ENCODE assay signal across 22 cellular contexts in genomic region chr6:84639396-84639795, GRCh38.
DNase-seq lines count a peak whose midpoint lies in the region; ATAC-seq and TF ChIP-seq lines count a peak whose summit lies in the region.
"Had no signal": no experiment of that assay in that cellular context is flagged by ENCODE, and none has a peak within 500 bp of the region (broad histone marks: within the 10 kb centered on the region; RNA-seq: fewer than 3 reads in every experiment).

No MANE protein-coding gene starts in this region.

- no peaks in the 10 kb centered on the region for H3K9me3 ChIP-seq in breast epithelium
- H3K9me3 ChIP-seq: MG63 had no signal

- BruUV-seq in MCF 10A (replicated peaks; lab: Mats Ljungman, UMichigan): no TSS peak

- H3K4me1 ChIP-seq in breast epithelium: no peaks in the 10 kb centered on the region

- H3K36me3 ChIP-seq in breast epithelium: no peaks in the 10 kb centered on the region
- H3K36me3 ChIP-seq: MG63 had no signal

- H3K9me3 Mint-ChIP-seq in MCF 10A (ENCODE audit: unreplicated experiment): peaks cover 9% of the 10 kb centered on the region

- no peak for TF ChIP-seq POLR2A in breast epithelium (IDR thresholded peaks at IDR 0.05)

- H3K27me3 ChIP-seq in breast epithelium: no peaks in the 10 kb centered on the region
- H3K27me3 ChIP-seq: MG63 had no signal

- peak overlapping the region; percentile 61 for H3K27ac Mint-ChIP-seq in MCF 10A (ENCODE audit: low read depth, unreplicated experiment)
- H3K27ac Mint-ChIP-seq: B cell had no signal

- no peaks in the 10 kb centered on the region for H3K27me3 Mint-ChIP-seq in MCF 10A (ENCODE audit: insufficient read depth, unreplicated experiment)
- H3K27me3 Mint-ChIP-seq: B cell had no signal

- TF ChIP-seq CTCF in MCF 10A (IDR thresholded peaks at IDR 0.05; ENCODE audit: unreplicated experiment): no peak
- TF ChIP-seq CTCF in breast epithelium (IDR thresholded peaks at IDR 0.05): no peak
- no peak for TF ChIP-seq CTCF in epithelial cell of esophagus (IDR thresholded peaks at IDR 0.05; ENCODE audit: insufficient read depth, low read depth, low read length, missing control alignments)

- CTCF ChIA-PET in MCF 10A (lab: Yijun Ruan, JAX): no interaction called here

- no peak overlapping the region for H3K27ac ChIP-seq in breast epithelium
- H3K27ac ChIP-seq: 22Rv1 had no signal

- ATAC-seq in GM18511 (IDR thresholded peaks at IDR 0.05; ENCODE audit: unreplicated experiment): no peak
- ATAC-seq: GM12878 had no signal

- POLR2A ChIA-PET in MCF 10A (lab: Yijun Ruan, JAX): interaction anchor here (0.8 to 1.1 kb wide), 3 partner anchors 20 to 58 kb away, joined by 3 to 4 read pairs (median 4); no protein-coding TSS in a partner anchor

- peaks cover 43% of the 10 kb centered on the region for H3K4me1 Mint-ChIP-seq in MCF 10A (ENCODE audit: insufficient read depth, unreplicated experiment)
- H3K4me1 Mint-ChIP-seq: B cell had no signal

- H3K4me3 Mint-ChIP-seq in MCF 10A (ENCODE audit: unreplicated experiment): no peak overlapping the region
- H3K4me3 Mint-ChIP-seq: B cell had no signal

- no peaks in the 10 kb centered on the region for H3K36me3 Mint-ChIP-seq in MCF 10A (ENCODE audit: insufficient read depth, unreplicated experiment)

- H3K4me3 ChIP-seq in breast epithelium (no peak overlapping the region), epithelial cell of esophagus (ENCODE audit: low read length) (no peak overlapping the region)
- H3K4me3 ChIP-seq: GM12878, MG63 had no signal

- intact Hi-C loops in MCF 10A (cut with micrococcal nuclease): no loop called here
- intact Hi-C loops in breast epithelium (cut with DNase I; ENCODE audit: low total_unique reads): no loop called here

- DNase-seq in MCF 10A (ENCODE audit: unreplicated experiment) (peak; percentile 46), breast epithelium (ENCODE audit: low spot score in 2 of 2) (no peak), RPMI7951 (ENCODE audit: low read depth) (peak; percentile 81), epithelial cell of esophagus (ENCODE audit: low read depth) (peak; percentile 54), NCI-H146 (lab: John Stamatoyannopoulos, UW) (no peak), NCI-H510A (lab: John Stamatoyannopoulos, UW) (no peak)
- DNase-seq in stimulated activated naive CD4-positive, alpha-beta T cell treated with Interleukin-2 at 50 U/mL for 16 hours (lab: John Stamatoyannopoulos, UW): no peak
- DNase-seq: DMS 273 treated with DMSO at 0.1 percent for 48 hours; DND-41; MG63; NCI-H1048; NCI-H1436; NCI-H2029 treated with DMSO at 0.1 percent for 48 hours; NCI-H2171; NCI-H446; NCI-H748 treated with DMSO at 0.1 percent for 48 hours; NK-92 treated with Interleukin-12 subunit alpha and Interleukin-12 subunit beta, amount 100 ng/mL, for 24 hours; SIG-M5 had no signal

Comparison
In these comparisons a context has a peak if more than half of its experiments do, and no peak if none do; other contexts are left out.
1. DNase-seq: peak in MCF 10A (single experiment), RPMI7951 (single experiment) and epithelial cell of esophagus (single experiment); none in breast epithelium (0 of 2), NCI-H146 (single experiment), NCI-H510A (single experiment) and stimulated activated naive CD4-positive, alpha-beta T cell treated with Interleukin-2 at 50 U/mL for 16 hours (single experiment).